Comparison of ENCODE assay signal across 1 cellular context in genomic region chr17:32487460-32488176, GRCh38.
TF ChIP-seq lines count a peak whose summit lies in the region.

No MANE protein-coding gene starts in this region.

TF ChIP-seq in HepG2, 621 proteins besides CTCF, POLR2A, EP300 and RAD21 (continued from another document and continues in another):
- no peak for TF ChIP-seq ZHX2 (IDR thresholded peaks at IDR 0.05; ENCODE audit: low read depth)
- no peak for TF ChIP-seq ZHX2 (CRISPR knock-in tag; IDR thresholded peaks at IDR 0.05; ENCODE audit: borderline replicate concordance)
- TF ChIP-seq CBX5 (CRISPR knock-in tag; IDR thresholded peaks at IDR 0.05; ENCODE audit: borderline replicate concordance), result no peak
- no peak for TF ChIP-seq ZNF329 (CRISPR knock-in tag; IDR thresholded peaks at IDR 0.05; ENCODE audit: low read depth)
- no peak for TF ChIP-seq PRDM15 (CRISPR knock-in tag; IDR thresholded peaks at IDR 0.05)
- peak; percentile 28; the same call in 1 of the 2 replicates for TF ChIP-seq SAP130 (CRISPR knock-in tag; IDR thresholded peaks at IDR 0.05; ENCODE audit: low read depth)
- TF ChIP-seq PATZ1 (CRISPR knock-in tag; IDR thresholded peaks at IDR 0.05), result peak; percentile 44; the same call in 1 of the 2 replicates
- TF ChIP-seq ZNF510 (CRISPR knock-in tag; IDR thresholded peaks at IDR 0.05; ENCODE audit: low read depth), result no peak
- no peak for TF ChIP-seq HMG20B (CRISPR knock-in tag; conservative IDR thresholded peaks at IDR 0.05)
- no peak for TF ChIP-seq NKX3-1 (CRISPR knock-in tag; IDR thresholded peaks at IDR 0.05)
- TF ChIP-seq ZNF512B (CRISPR knock-in tag; IDR thresholded peaks at IDR 0.05; ENCODE audit: borderline replicate concordance), result peak; percentile 60; the same call in 1 of the 2 replicates
- no peak for TF ChIP-seq EEA1 (CRISPR knock-in tag; IDR thresholded peaks at IDR 0.05; ENCODE audit: borderline replicate concordance)
- TF ChIP-seq ONECUT2 (CRISPR knock-in tag; IDR thresholded peaks at IDR 0.05), result no peak
- no peak for TF ChIP-seq ELF3 (CRISPR knock-in tag; IDR thresholded peaks at IDR 0.05)
- no peak; the same call in 1 of the 2 replicates for TF ChIP-seq KDM5B (CRISPR knock-in tag; IDR thresholded peaks at IDR 0.05; ENCODE audit: borderline replicate concordance)
- no peak for TF ChIP-seq KDM3A (CRISPR knock-in tag; IDR thresholded peaks at IDR 0.05; ENCODE audit: low read depth)
- no peak for TF ChIP-seq ASH2L (IDR thresholded peaks at IDR 0.05; ENCODE audit: insufficient read length, low read depth, low read length)
- no peak for TF ChIP-seq ZNF256 (CRISPR knock-in tag; conservative IDR thresholded peaks at IDR 0.05)
- TF ChIP-seq MAFK (conservative IDR thresholded peaks at IDR 0.05 in 1 of 2, IDR thresholded peaks at IDR 0.05 in 1 of 2; ENCODE audit: low read length in 2 of 2), result no peak
- no peak for TF ChIP-seq NR2C2 (CRISPR knock-in tag; IDR thresholded peaks at IDR 0.05; ENCODE audit: borderline replicate concordance)
- TF ChIP-seq ZBTB43 (CRISPR knock-in tag; conservative IDR thresholded peaks at IDR 0.05), result no peak
- TF ChIP-seq ARNT (IDR thresholded peaks at IDR 0.05), result no peak
- no peak for TF ChIP-seq THAP8 (CRISPR knock-in tag; IDR thresholded peaks at IDR 0.05; ENCODE audit: borderline replicate concordance)
- peak; percentile 26; the same call in 1 of the 2 replicates for TF ChIP-seq PHF8 (CRISPR knock-in tag; IDR thresholded peaks at IDR 0.05)
- TF ChIP-seq HNRNPL (IDR thresholded peaks at IDR 0.05; ENCODE audit: low read depth, low read length), result no peak
- TF ChIP-seq RNF219 (CRISPR knock-in tag; IDR thresholded peaks at IDR 0.05), result no peak
- no peak for TF ChIP-seq ZNF383 (CRISPR knock-in tag; IDR thresholded peaks at IDR 0.05; ENCODE audit: borderline replicate concordance)
- no peak for TF ChIP-seq MXD3 (CRISPR knock-in tag; IDR thresholded peaks at IDR 0.05)
- no peak for TF ChIP-seq ERF (CRISPR knock-in tag; IDR thresholded peaks at IDR 0.05)
- TF ChIP-seq MTF2 (CRISPR knock-in tag; IDR thresholded peaks at IDR 0.05; ENCODE audit: borderline replicate concordance), result no peak
- TF ChIP-seq ZNF275 (CRISPR knock-in tag; IDR thresholded peaks at IDR 0.05; ENCODE audit: borderline replicate concordance), result no peak
- no peak for TF ChIP-seq REPIN1 (CRISPR knock-in tag; IDR thresholded peaks at IDR 0.05; ENCODE audit: borderline replicate concordance, low read depth)
- TF ChIP-seq SNRNP70 (IDR thresholded peaks at IDR 0.05; ENCODE audit: low read depth, low read length), result no peak
- no peak for TF ChIP-seq FOXA1 (IDR thresholded peaks at IDR 0.05)
- TF ChIP-seq FOXA1 (CRISPR knock-in tag; IDR thresholded peaks at IDR 0.05), result no peak
- TF ChIP-seq ZNF513 (CRISPR knock-in tag; conservative IDR thresholded peaks at IDR 0.05), result no peak
- no peak for TF ChIP-seq ZNF558 (CRISPR knock-in tag; IDR thresholded peaks at IDR 0.05; ENCODE audit: borderline replicate concordance)
- no peak for TF ChIP-seq ZNF136 (CRISPR knock-in tag; IDR thresholded peaks at IDR 0.05; ENCODE audit: low read depth)
- no peak for TF ChIP-seq PITX1 (CRISPR knock-in tag; IDR thresholded peaks at IDR 0.05)
